In genomic region chr3:126654571-126655393, GRCh38 we compare ENCODE assay signal across 8 cellular contexts. TPM values are rescaled to one million over a fixed set of nuclear protein-coding genes. Genes with fewer than 3 reads are reported as not detected.
A peak's percentile ranks its signal among the peaks of the same experiment; 100 is the strongest.
DNase-seq lines count a peak whose midpoint lies in the region; ATAC-seq and TF ChIP-seq lines count a peak whose summit lies in the region.

TSS of gene TXNRD3 (minus strand) at chr3:126655124.

- no peaks in the 10 kb centered on the region for H3K27me3 ChIP-seq in mammary epithelial cell (ENCODE audit: insufficient read depth, low read length)
- H3K27me3 ChIP-seq in skeletal muscle tissue (ENCODE audit: control insufficient read depth in 3 of 3, insufficient read depth in 3 of 3, low read length in 3 of 3) = no peaks in the 10 kb centered on the region

- BruUV-seq in mammary epithelial cell (replicated peaks; lab: Mats Ljungman, UMichigan) = no TSS peak

- H3K9ac ChIP-seq in mammary epithelial cell (ENCODE audit: insufficient read depth, low read length) = peak within 1 kb of the TSS; percentile 85
- peak within 1 kb of the TSS; percentile 73 to 89 (median 83) for H3K9ac ChIP-seq in skeletal muscle tissue (ENCODE audit: low read depth in 1 of 3, low read length in 3 of 3)

- H3K4me3 Mint-ChIP-seq in activated B cell treated with CpG ODN at 0.5 μM for 24 hours = peak within 1 kb of the TSS; percentile 78

- peaks cover 3% of the 10 kb centered on the region for H3K9me3 ChIP-seq in mammary epithelial cell (replicated peaks; ENCODE audit: insufficient read depth, low read length)
- no peaks in the 10 kb centered on the region for H3K9me3 ChIP-seq in skeletal muscle tissue (ENCODE audit: control insufficient read depth in 3 of 3, low read length in 3 of 3)

- H3K4me1 Mint-ChIP-seq in activated B cell treated with CpG ODN at 0.5 μM for 24 hours = peaks cover 7% of the 10 kb centered on the region

- intact Hi-C loops in activated B cell treated with CpG ODN at 0.5 μM for 24 hours (cut with micrococcal nuclease) (loop anchor here (10.0 kb wide), 1 partner anchor 130 kb away; the partner anchor contains the start of gene CHST13), mammary epithelial cell (cut with micrococcal nuclease) (no loop called here)

- ATAC-seq in activated B cell treated with CpG ODN at 0.5 μM for 24 hours (ENCODE audit: low read depth) = peak; percentile 85
- ATAC-seq in HG02588 (IDR thresholded peaks at IDR 0.05; ENCODE audit: unreplicated experiment) = no peak
- ATAC-seq in HG03097 (IDR thresholded peaks at IDR 0.05; ENCODE audit: low FRiP score, unreplicated experiment) = no peak

- dilution Hi-C loops in mammary epithelial cell (cut with HindIII; ENCODE audit: low sequenced_read_pairs) = no loop called here

- DNase-seq in EL (peak; percentile 69), NCI-H146 treated with DMSO at 0.1 percent for 48 hours (lab: John Stamatoyannopoulos, UW; ENCODE audit: unreplicated experiment) (peak; percentile 84), activated B cell treated with CpG ODN at 0.5 μM for 24 hours (peak; percentile 43), mammary epithelial cell (peak; percentile 75), iPS-NIHi7 (ENCODE audit: extremely low spot score) (peak; percentile 86)

- H3K4me3 ChIP-seq in mammary epithelial cell (replicated peaks in 1 of 3; ENCODE audit: insufficient read depth in 1 of 3, low read depth in 2 of 3, low read length in 3 of 3) = peak within 1 kb of the TSS; percentile 72 to 81 (median 79)
- peak within 1 kb of the TSS; percentile 82 to 85 (median 83) for H3K4me3 ChIP-seq in skeletal muscle tissue (ENCODE audit: low read length in 3 of 3)

- no peaks in the 10 kb centered on the region for H3K36me3 ChIP-seq in mammary epithelial cell (ENCODE audit: insufficient read depth, low read length)
- no peaks in the 10 kb centered on the region for H3K36me3 ChIP-seq in skeletal muscle tissue (ENCODE audit: control insufficient read depth in 3 of 3, insufficient read depth in 3 of 3, low read length in 3 of 3)

- H3K36me3 Mint-ChIP-seq in activated B cell treated with CpG ODN at 0.5 μM for 24 hours (ENCODE audit: low read depth) = no peaks in the 10 kb centered on the region

- H3K27ac ChIP-seq in mammary epithelial cell (ENCODE audit: insufficient read depth, low read depth, low read length) (peak within 1 kb of the TSS; percentile 67), skeletal muscle tissue (ENCODE audit: low read depth, low read length) (peak within 1 kb of the TSS; percentile 80)

- no peaks in the 10 kb centered on the region for H4K20me1 ChIP-seq in mammary epithelial cell (ENCODE audit: insufficient read depth, low read length)

- H2AFZ ChIP-seq in mammary epithelial cell (ENCODE audit: low read depth, low read length) = peak within 1 kb of the TSS; percentile 90

- peak within 1 kb of the TSS; percentile 82 for H3K4me2 ChIP-seq in mammary epithelial cell (ENCODE audit: insufficient read depth, low read depth, low read length)

- H3K27ac Mint-ChIP-seq in activated B cell treated with CpG ODN at 0.5 μM for 24 hours = no peak within 1 kb of the TSS

- H3K4me1 ChIP-seq in mammary epithelial cell (ENCODE audit: insufficient read depth, low read length) (no peaks in the 10 kb centered on the region), skeletal muscle tissue (ENCODE audit: control insufficient read depth in 3 of 3, insufficient read depth in 3 of 3, low read length in 3 of 3) (peaks cover 3 to 5% (median 4%) of the 10 kb centered on the region in 3 donors)

- POLR2A ChIA-PET in activated B cell treated with CpG ODN at 0.5 μM for 24 hours (lab: Charles Lee) = no interaction called here

- in situ Hi-C loops in mammary epithelial cell (cut with MboI; ENCODE audit: low sequenced_read_pairs in 2 of 2) = no loop called here

- peaks cover 34% of the 10 kb centered on the region for H3K27me3 Mint-ChIP-seq in activated B cell treated with CpG ODN at 0.5 μM for 24 hours

- no peaks in the 10 kb centered on the region for H3K9me3 Mint-ChIP-seq in activated B cell treated with CpG ODN at 0.5 μM for 24 hours

- H3K79me2 ChIP-seq in mammary epithelial cell (ENCODE audit: insufficient read depth, low read length) = peaks cover 13% of the 10 kb centered on the region

- CTCF ChIA-PET in activated B cell treated with CpG ODN at 0.5 μM for 24 hours (lab: Charles Lee) (interaction anchor here (0.5 to 1.5 kb wide), 3 partner anchors 23 to 892 kb away, joined by 3 to 5 read pairs (median 5); no protein-coding TSS in a partner anchor), mammary epithelial cell (lab: Charles Lee; ENCODE audit: low non-redundant PET) (interaction anchor here (0.6 kb wide), 1 partner anchor 32 kb away, joined by 3 read pairs; no protein-coding TSS in a partner anchor)

- TF ChIP-seq CTCF in activated B cell treated with CpG ODN at 0.5 μM for 24 hours (IDR thresholded peaks at IDR 0.05) (no peak), mammary epithelial cell (conservative IDR thresholded peaks at IDR 0.05 in 1 of 2, IDR thresholded peaks at IDR 0.05 in 1 of 2; ENCODE audit: extremely low read depth in 1 of 2, insufficient read depth in 1 of 2, low read depth in 1 of 2, low read length in 2 of 2) (no peak)

- 5% methylated on average over 48 of the region's 102 CpGs for WGBS in mammary epithelial cell (ENCODE audit: low coverage, missing lambda C conversion rate)

RNA-seq across cellular contexts. Expression of gene TXNRD3, which starts in this region (rescaled TPM):
- 0.51 and 0.76 TPM in 2 replicates for total RNA-seq in activated B cell treated with CpG ODN at 0.5 μM for 24 hours
- 10 to 100 TPM; 12.8 to 18.0 TPM for total RNA-seq in mammary epithelial cell
- polyA plus RNA-seq in mammary epithelial cell = 6.8 TPM
- polyA minus RNA-seq in mammary epithelial cell = 4.0 TPM
- total RNA-seq in skeletal muscle tissue = 16.2 TPM

Comparison
In these comparisons a context has a peak if more than half of its experiments do, and no peak if none do; other contexts are left out.
1. Peak in DNase-seq and ATAC-seq in activated B cell treated with CpG ODN at 0.5 μM for 24 hours; RNA of the gene not detected or under 1 TPM.